1 cellular context compared by ENCODE assay signal in genomic region chr7:105697753-105698152, GRCh38.
TF ChIP-seq lines count a peak whose summit lies in the region.

No MANE protein-coding gene starts in this region.

TF ChIP-seq in H1, 55 proteins besides CTCF, POLR2A, EP300 and RAD21 (continued from another document):
- TF ChIP-seq, protein P1, sequence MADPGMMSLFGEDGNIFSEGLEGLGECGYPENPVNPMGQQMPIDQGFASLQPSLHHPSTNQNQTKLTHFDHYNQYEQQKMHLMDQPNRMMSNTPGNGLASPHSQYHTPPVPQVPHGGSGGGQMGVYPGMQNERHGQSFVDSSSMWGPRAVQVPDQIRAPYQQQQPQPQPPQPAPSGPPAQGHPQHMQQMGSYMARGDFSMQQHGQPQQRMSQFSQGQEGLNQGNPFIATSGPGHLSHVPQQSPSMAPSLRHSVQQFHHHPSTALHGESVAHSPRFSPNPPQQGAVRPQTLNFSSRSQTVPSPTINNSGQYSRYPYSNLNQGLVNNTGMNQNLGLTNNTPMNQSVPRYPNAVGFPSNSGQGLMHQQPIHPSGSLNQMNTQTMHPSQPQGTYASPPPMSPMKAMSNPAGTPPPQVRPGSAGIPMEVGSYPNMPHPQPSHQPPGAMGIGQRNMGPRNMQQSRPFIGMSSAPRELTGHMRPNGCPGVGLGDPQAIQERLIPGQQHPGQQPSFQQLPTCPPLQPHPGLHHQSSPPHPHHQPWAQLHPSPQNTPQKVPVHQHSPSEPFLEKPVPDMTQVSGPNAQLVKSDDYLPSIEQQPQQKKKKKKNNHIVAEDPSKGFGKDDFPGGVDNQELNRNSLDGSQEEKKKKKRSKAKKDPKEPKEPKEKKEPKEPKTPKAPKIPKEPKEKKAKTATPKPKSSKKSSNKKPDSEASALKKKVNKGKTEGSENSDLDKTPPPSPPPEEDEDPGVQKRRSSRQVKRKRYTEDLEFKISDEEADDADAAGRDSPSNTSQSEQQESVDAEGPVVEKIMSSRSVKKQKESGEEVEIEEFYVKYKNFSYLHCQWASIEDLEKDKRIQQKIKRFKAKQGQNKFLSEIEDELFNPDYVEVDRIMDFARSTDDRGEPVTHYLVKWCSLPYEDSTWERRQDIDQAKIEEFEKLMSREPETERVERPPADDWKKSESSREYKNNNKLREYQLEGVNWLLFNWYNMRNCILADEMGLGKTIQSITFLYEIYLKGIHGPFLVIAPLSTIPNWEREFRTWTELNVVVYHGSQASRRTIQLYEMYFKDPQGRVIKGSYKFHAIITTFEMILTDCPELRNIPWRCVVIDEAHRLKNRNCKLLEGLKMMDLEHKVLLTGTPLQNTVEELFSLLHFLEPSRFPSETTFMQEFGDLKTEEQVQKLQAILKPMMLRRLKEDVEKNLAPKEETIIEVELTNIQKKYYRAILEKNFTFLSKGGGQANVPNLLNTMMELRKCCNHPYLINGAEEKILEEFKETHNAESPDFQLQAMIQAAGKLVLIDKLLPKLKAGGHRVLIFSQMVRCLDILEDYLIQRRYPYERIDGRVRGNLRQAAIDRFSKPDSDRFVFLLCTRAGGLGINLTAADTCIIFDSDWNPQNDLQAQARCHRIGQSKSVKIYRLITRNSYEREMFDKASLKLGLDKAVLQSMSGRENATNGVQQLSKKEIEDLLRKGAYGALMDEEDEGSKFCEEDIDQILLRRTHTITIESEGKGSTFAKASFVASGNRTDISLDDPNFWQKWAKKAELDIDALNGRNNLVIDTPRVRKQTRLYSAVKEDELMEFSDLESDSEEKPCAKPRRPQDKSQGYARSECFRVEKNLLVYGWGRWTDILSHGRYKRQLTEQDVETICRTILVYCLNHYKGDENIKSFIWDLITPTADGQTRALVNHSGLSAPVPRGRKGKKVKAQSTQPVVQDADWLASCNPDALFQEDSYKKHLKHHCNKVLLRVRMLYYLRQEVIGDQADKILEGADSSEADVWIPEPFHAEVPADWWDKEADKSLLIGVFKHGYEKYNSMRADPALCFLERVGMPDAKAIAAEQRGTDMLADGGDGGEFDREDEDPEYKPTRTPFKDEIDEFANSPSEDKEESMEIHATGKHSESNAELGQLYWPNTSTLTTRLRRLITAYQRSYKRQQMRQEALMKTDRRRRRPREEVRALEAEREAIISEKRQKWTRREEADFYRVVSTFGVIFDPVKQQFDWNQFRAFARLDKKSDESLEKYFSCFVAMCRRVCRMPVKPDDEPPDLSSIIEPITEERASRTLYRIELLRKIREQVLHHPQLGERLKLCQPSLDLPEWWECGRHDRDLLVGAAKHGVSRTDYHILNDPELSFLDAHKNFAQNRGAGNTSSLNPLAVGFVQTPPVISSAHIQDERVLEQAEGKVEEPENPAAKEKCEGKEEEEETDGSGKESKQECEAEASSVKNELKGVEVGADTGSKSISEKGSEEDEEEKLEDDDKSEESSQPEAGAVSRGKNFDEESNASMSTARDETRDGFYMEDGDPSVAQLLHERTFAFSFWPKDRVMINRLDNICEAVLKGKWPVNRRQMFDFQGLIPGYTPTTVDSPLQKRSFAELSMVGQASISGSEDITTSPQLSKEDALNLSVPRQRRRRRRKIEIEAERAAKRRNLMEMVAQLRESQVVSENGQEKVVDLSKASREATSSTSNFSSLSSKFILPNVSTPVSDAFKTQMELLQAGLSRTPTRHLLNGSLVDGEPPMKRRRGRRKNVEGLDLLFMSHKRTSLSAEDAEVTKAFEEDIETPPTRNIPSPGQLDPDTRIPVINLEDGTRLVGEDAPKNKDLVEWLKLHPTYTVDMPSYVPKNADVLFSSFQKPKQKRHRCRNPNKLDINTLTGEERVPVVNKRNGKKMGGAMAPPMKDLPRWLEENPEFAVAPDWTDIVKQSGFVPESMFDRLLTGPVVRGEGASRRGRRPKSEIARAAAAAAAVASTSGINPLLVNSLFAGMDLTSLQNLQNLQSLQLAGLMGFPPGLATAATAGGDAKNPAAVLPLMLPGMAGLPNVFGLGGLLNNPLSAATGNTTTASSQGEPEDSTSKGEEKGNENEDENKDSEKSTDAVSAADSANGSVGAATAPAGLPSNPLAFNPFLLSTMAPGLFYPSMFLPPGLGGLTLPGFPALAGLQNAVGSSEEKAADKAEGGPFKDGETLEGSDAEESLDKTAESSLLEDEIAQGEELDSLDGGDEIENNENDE (IDR thresholded peaks at IDR 0.05; ENCODE audit: insufficient replicate concordance, low read length), result no peak
- TF ChIP-seq SIN3A (conservative IDR thresholded peaks at IDR 0.05 in 1 of 2, IDR thresholded peaks at IDR 0.05 in 1 of 2; ENCODE audit: low read depth in 1 of 2, low read length in 2 of 2) (no peak), TEAD4 (IDR thresholded peaks at IDR 0.05; ENCODE audit: low read depth, low read length) (no peak), POU5F1 (IDR thresholded peaks at IDR 0.05; ENCODE audit: low read depth, low read length) (no peak)
TF ChIP-seq in H1: peak in this region for 0.
